In the genomic region with DNA sequence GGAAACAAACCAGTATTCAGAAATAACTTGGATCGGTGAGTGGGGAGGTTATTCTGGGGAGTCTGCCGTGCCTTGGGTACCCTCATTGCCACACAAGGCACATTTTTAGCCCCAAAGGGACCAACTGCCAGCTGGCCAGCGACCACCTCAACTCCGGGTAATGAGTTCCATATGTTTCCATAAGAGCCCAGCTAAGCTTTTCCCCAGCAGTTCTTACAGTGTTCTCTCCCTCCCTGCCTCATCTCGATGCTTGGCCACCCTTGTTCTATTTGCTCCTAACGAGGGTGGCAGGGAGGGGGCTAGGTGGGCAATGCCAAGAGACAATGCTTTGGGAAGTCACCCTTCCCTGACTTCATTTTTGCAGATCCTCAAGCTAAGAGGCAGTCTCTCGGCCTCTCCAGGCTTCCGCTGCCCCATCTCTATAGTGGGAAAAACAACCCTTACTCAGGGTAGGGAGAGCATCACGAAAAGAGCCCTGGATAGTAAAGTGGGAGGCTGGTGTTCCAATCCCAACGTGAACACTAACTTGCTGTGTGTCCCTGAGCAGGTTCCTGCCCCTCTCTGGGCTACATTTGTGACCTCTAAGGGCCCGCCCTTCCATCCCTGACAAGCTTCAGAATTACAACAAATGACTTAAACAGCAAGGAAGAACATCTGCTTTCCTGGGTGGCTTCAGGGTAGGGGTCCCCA, we compare ENCODE assay signal across 2 cellular contexts.
TF ChIP-seq lines count a peak whose summit lies in the region.

No MANE protein-coding gene starts in this region.

TF ChIP-seq in A549, 52 proteins besides CTCF, POLR2A, EP300 and RAD21:
- TF ChIP-seq ZFP36 (IDR thresholded peaks at IDR 0.05; ENCODE audit: borderline replicate concordance, partially characterized antibody) (peak; percentile 77), KDM1A (IDR thresholded peaks at IDR 0.05; ENCODE audit: low read depth) (0 out of 2 replicates have a peak, but pooled peaks have one; percentile 49)
- TF ChIP-seq, protein P1, sequence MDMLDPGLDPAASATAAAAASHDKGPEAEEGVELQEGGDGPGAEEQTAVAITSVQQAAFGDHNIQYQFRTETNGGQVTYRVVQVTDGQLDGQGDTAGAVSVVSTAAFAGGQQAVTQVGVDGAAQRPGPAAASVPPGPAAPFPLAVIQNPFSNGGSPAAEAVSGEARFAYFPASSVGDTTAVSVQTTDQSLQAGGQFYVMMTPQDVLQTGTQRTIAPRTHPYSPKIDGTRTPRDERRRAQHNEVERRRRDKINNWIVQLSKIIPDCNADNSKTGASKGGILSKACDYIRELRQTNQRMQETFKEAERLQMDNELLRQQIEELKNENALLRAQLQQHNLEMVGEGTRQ (IDR thresholded peaks at IDR 0.05) = no peak

TF ChIP-seq in K562, 482 proteins besides CTCF, POLR2A, EP300 and RAD21 (continues in another document):
- TF ChIP-seq, protein P1 (CRISPR knock-in tag; IDR thresholded peaks at IDR 0.05) = no peak
- no peak for TF ChIP-seq ZNF232 (CRISPR knock-in tag; IDR thresholded peaks at IDR 0.05)
- no peak for TF ChIP-seq ATF3 (IDR thresholded peaks at IDR 0.05)
- TF ChIP-seq ATF3 (CRISPR knock-in tag; conservative IDR thresholded peaks at IDR 0.05) = no peak
- no peak for TF ChIP-seq IRF2 (CRISPR knock-in tag; IDR thresholded peaks at IDR 0.05)
- TF ChIP-seq E2F4 (CRISPR knock-in tag; IDR thresholded peaks at IDR 0.05; ENCODE audit: low read depth) = no peak
- TF ChIP-seq, protein P2, sequence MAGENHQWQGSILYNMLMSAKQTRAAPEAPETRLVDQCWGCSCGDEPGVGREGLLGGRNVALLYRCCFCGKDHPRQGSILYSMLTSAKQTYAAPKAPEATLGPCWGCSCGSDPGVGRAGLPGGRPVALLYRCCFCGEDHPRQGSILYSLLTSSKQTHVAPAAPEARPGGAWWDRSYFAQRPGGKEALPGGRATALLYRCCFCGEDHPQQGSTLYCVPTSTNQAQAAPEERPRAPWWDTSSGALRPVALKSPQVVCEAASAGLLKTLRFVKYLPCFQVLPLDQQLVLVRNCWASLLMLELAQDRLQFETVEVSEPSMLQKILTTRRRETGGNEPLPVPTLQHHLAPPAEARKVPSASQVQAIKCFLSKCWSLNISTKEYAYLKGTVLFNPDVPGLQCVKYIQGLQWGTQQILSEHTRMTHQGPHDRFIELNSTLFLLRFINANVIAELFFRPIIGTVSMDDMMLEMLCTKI (IDR thresholded peaks at IDR 0.05; ENCODE audit: partially characterized antibody) = no peak
- no peak for TF ChIP-seq ZNF764 (CRISPR knock-in tag; IDR thresholded peaks at IDR 0.05; ENCODE audit: low read depth)
- no peak for TF ChIP-seq XRCC5 (IDR thresholded peaks at IDR 0.05; ENCODE audit: low read depth, low read length)
- peak; percentile 93 for TF ChIP-seq SMARCA5 (IDR thresholded peaks at IDR 0.05)
- no peak for TF ChIP-seq ZNF354B (CRISPR knock-in tag; IDR thresholded peaks at IDR 0.05)
- no peak for TF ChIP-seq TEAD4 (IDR thresholded peaks at IDR 0.05; ENCODE audit: low read length)
- no peak for TF ChIP-seq TEAD4 (CRISPR knock-in tag; IDR thresholded peaks at IDR 0.05; ENCODE audit: borderline replicate concordance)
- no peak for TF ChIP-seq NFXL1 (CRISPR knock-in tag; IDR thresholded peaks at IDR 0.05)
- TF ChIP-seq ESRRA (IDR thresholded peaks at IDR 0.05; ENCODE audit: borderline replicate concordance, low read depth) = peak; percentile 72
- TF ChIP-seq HDAC2 (IDR thresholded peaks at IDR 0.05) = peak; percentile 92
- TF ChIP-seq MGA (IDR thresholded peaks at IDR 0.05) = no peak
- TF ChIP-seq ZNF785 (CRISPR knock-in tag; IDR thresholded peaks at IDR 0.05) = no peak
- peak; percentile 96 for TF ChIP-seq BCOR (IDR thresholded peaks at IDR 0.05)
- no peak for TF ChIP-seq PPARD (CRISPR knock-in tag; IDR thresholded peaks at IDR 0.05)
- TF ChIP-seq KDM1A (IDR thresholded peaks at IDR 0.05) = peak; percentile 85 to 90
- peak; percentile 45; the same call in 1 of the 2 replicates for TF ChIP-seq HDGF (IDR thresholded peaks at IDR 0.05)
- TF ChIP-seq, protein P3, sequence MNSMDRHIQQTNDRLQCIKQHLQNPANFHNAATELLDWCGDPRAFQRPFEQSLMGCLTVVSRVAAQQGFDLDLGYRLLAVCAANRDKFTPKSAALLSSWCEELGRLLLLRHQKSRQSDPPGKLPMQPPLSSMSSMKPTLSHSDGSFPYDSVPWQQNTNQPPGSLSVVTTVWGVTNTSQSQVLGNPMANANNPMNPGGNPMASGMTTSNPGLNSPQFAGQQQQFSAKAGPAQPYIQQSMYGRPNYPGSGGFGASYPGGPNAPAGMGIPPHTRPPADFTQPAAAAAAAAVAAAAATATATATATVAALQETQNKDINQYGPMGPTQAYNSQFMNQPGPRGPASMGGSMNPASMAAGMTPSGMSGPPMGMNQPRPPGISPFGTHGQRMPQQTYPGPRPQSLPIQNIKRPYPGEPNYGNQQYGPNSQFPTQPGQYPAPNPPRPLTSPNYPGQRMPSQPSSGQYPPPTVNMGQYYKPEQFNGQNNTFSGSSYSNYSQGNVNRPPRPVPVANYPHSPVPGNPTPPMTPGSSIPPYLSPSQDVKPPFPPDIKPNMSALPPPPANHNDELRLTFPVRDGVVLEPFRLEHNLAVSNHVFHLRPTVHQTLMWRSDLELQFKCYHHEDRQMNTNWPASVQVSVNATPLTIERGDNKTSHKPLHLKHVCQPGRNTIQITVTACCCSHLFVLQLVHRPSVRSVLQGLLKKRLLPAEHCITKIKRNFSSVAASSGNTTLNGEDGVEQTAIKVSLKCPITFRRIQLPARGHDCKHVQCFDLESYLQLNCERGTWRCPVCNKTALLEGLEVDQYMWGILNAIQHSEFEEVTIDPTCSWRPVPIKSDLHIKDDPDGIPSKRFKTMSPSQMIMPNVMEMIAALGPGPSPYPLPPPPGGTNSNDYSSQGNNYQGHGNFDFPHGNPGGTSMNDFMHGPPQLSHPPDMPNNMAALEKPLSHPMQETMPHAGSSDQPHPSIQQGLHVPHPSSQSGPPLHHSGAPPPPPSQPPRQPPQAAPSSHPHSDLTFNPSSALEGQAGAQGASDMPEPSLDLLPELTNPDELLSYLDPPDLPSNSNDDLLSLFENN (IDR thresholded peaks at IDR 0.05; ENCODE audit: low read depth in 2 of 2, low read length in 2 of 2) = no peak
- no peak for TF ChIP-seq NR3C1 (CRISPR knock-in tag; IDR thresholded peaks at IDR 0.05)
- no peak for TF ChIP-seq ILK (tag; IDR thresholded peaks at IDR 0.05; ENCODE audit: borderline replicate concordance, low read depth)
- TF ChIP-seq DACH1 (IDR thresholded peaks at IDR 0.05; ENCODE audit: partially characterized antibody) = peak; percentile 8
- TF ChIP-seq ZNF79 (CRISPR knock-in tag; IDR thresholded peaks at IDR 0.05; ENCODE audit: low read depth) = no peak
- TF ChIP-seq ZNF134 (CRISPR knock-in tag; conservative IDR thresholded peaks at IDR 0.05) = no peak
- no peak for TF ChIP-seq SMARCC2 (IDR thresholded peaks at IDR 0.05; ENCODE audit: low read depth)
- peak; percentile 68 for TF ChIP-seq BRD9 (IDR thresholded peaks at IDR 0.05; ENCODE audit: low read depth, partially characterized antibody)
- TF ChIP-seq ZNF133 (CRISPR knock-in tag; IDR thresholded peaks at IDR 0.05) = no peak
- no peak for TF ChIP-seq HOXB6 (CRISPR knock-in tag; IDR thresholded peaks at IDR 0.05; ENCODE audit: borderline replicate concordance)
